In the genomic region with DNA sequence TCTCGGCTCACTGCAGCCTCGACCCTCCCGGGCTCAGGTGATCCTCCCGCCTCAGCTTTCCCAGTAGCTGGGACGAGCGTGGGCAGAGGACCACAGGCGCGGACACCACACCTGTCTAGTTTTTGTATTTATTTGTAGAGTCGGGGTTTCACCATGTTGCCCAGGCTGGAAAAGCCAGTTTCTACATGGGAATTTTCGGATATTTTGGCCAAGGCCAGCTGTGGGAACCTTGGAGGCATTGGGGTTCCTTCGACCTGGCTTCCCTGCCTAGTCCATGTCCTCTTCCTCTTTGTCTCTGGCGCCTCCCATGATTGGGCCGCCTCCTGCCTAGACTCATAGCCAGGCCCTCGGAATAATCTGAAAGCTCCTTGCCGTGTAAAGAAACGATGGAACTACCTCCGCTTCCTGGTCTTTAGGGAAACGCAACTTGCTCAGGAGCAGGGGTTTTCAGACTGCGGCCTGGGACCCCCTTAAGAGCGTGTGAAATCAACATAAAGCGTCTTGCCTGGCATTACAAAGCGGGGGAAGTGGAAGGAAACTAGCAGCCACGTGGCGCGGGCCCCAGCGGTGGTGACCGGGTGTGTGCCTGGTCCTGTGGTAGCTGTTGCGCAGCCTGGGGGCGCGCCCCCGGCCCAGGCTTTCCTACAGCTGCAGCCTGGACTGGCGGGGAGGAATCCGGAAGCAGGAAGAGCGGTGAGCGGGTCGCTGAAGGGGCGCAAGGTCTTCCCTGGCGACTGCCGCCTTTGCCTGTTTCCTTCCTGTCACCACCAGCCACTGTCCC, we compare ENCODE assay signal across 8 cellular contexts. TPM values are rescaled to one million over a fixed set of nuclear protein-coding genes. Genes with fewer than 3 reads are reported as not detected.
A peak's percentile ranks its signal among the peaks of the same experiment; 100 is the strongest.
DNase-seq lines count a peak whose midpoint lies in the region; ATAC-seq and TF ChIP-seq lines count a peak whose summit lies in the region.

No MANE protein-coding gene starts in this region.

- peak overlapping the region; percentile 79 to 86 (median 80) for H3K4me3 ChIP-seq in skeletal muscle tissue (ENCODE audit: low read length in 3 of 3)

- TF ChIP-seq CTCF in GM13977 (IDR thresholded peaks at IDR 0.05; ENCODE audit: extremely low read depth, insufficient read depth, missing control alignments), result no peak

- peaks cover 21 to 29% (median 24%) of the 10 kb centered on the region in 3 donors for H3K36me3 ChIP-seq in skeletal muscle tissue (ENCODE audit: control insufficient read depth in 3 of 3, insufficient read depth in 3 of 3, low read length in 3 of 3)

- H3K27me3 ChIP-seq in skeletal muscle tissue (ENCODE audit: control insufficient read depth in 3 of 3, insufficient read depth in 3 of 3, low read length in 3 of 3), result no peaks in the 10 kb centered on the region

- CTCF ChIA-PET in T-cell (lab: Charles Lee), result interaction anchor here in 1 of 2 donors (0.6 kb wide), 1 partner anchor 21 kb away, joined by 3 read pairs; no protein-coding TSS in a partner anchor

- H3K4me3 Mint-ChIP-seq in T-cell, result peak overlapping the region; percentile 84 to 91 (median 85)

- in situ Hi-C loops in GM13977 (cut with MboI; ENCODE audit: low pct_unique_long_range_greater_than_20kb, low sequenced_read_pairs, unreplicated experiment), result no loop called here

- POLR2A ChIA-PET in T-cell (lab: Charles Lee), result interaction anchor here in 1 of 2 donors (1.0 kb wide), 2 partner anchors 9 to 25 kb away, joined by 5 to 6 read pairs; no protein-coding TSS in a partner anchor

- peak overlapping the region; percentile 85 to 94 for H3K27ac Mint-ChIP-seq in T-cell

- H3K9me3 ChIP-seq in skeletal muscle tissue (ENCODE audit: control insufficient read depth in 3 of 3, low read length in 3 of 3), result no peaks in the 10 kb centered on the region

- DNase-seq in GM13977 (ENCODE audit: low spot score) (peak; percentile 57), T-cell (peak in 28 of 34 experiments; percentile 11 to 50 (median 28)), anterior cingulate cortex (lab: John Stamatoyannopoulos, UW) (peak in 41 of 58 donors; percentile 4 to 75 (median 43)), iPS DF 19.7 (ENCODE audit: low read depth, low spot score) (peak; percentile 63), DMS 273 (lab: John Stamatoyannopoulos, UW; ENCODE audit: unreplicated experiment) (no peak), epidermal melanocyte (ENCODE audit: insufficient read length, low spot score) (no peak)

- H3K9me3 Mint-ChIP-seq in T-cell, result no peaks in the 10 kb centered on the region

- peak overlapping the region; percentile 96 for H3K27ac ChIP-seq in skeletal muscle tissue (ENCODE audit: low read depth, low read length)

- ATAC-seq in T-cell (replicated peaks in 1 of 4) (no peak), HG02973 (IDR thresholded peaks at IDR 0.05; ENCODE audit: unreplicated experiment) (no peak)

- peaks cover 31% of the 10 kb centered on the region for H3K36me3 Mint-ChIP-seq in T-cell

- peak overlapping the region; percentile 57 to 96 (median 93) for H3K9ac ChIP-seq in skeletal muscle tissue (ENCODE audit: low read depth in 1 of 3, low read length in 3 of 3)

- peaks cover 51 to 53% (median 52%) of the 10 kb centered on the region in 3 donors for H3K4me1 Mint-ChIP-seq in T-cell

- H3K4me1 ChIP-seq in skeletal muscle tissue (ENCODE audit: control insufficient read depth in 3 of 3, insufficient read depth in 3 of 3, low read length in 3 of 3), result peaks cover 19 to 32% (median 21%) of the 10 kb centered on the region in 3 donors

- no peaks in the 10 kb centered on the region for H3K27me3 Mint-ChIP-seq in T-cell

RNA-seq across cellular contexts. Expression of gene HSP90AA1, which starts 1.4 kb away (rescaled TPM):
- total RNA-seq in T-cell (100 to 1,000 TPM; 230 to 471 (median 263) TPM), skeletal muscle tissue (74.6 TPM)

RNA-seq across cellular contexts. Expression of gene WDR20, which starts 51.5 kb away (rescaled TPM):
- total RNA-seq in T-cell (10 to 100 TPM; 38.9 to 53.1 (median 49.5) TPM), skeletal muscle tissue (26.1 TPM)

Comparison
In these comparisons a context has a peak if more than half of its experiments do, and no peak if none do; other contexts are left out.
1. DNase-seq: peak in GM13977 (single experiment), T-cell (28 of 34), anterior cingulate cortex (41 of 58) and iPS DF 19.7 (single experiment); none in DMS 273 (single experiment) and epidermal melanocyte (single experiment).